Comparison of ENCODE assay signal across 33 cellular contexts in genomic region chr6:28478518-28478917, GRCh38. TPM values are rescaled to one million over a fixed set of nuclear protein-coding genes. Genes with fewer than 3 reads are reported as not detected.
DNase-seq lines count a peak whose midpoint lies in the region; ATAC-seq and TF ChIP-seq lines count a peak whose summit lies in the region.
"Had no signal": no experiment of that assay in that cellular context is flagged by ENCODE, and none has a peak within 500 bp of the region (broad histone marks: within the 10 kb centered on the region; RNA-seq: fewer than 3 reads in every experiment).

No MANE protein-coding gene starts in this region.

- H3K4me1 ChIP-seq in HUES64 (ENCODE audit: insufficient read depth, low read length): no peaks in the 10 kb centered on the region
- peaks cover 9% of the 10 kb centered on the region for H3K4me1 ChIP-seq in osteoblast (ENCODE audit: insufficient read depth, low read length)
- no peaks in the 10 kb centered on the region for H3K4me1 ChIP-seq in CD4-positive, alpha-beta memory T cell (ENCODE audit: insufficient read depth, low read length)
- H3K4me1 ChIP-seq: BLaER1, colonic mucosa, esophagus squamous epithelium, spleen had no signal

- intact Hi-C loops in CD4-positive, alpha-beta memory T cell (cut with micrococcal nuclease): no loop called here

- peak overlapping the region; percentile 31 for H3K4me3 ChIP-seq in HUES64 (ENCODE audit: low read length)
- H3K4me3 ChIP-seq in osteoblast (ENCODE audit: insufficient read depth, low read length): no peak overlapping the region
- no peak overlapping the region for H3K4me3 ChIP-seq in CD4-positive, alpha-beta memory T cell (ENCODE audit: low read length in 2 of 2)
- H3K4me3 ChIP-seq: BLaER1, colonic mucosa, esophagus squamous epithelium, MG63, spleen had no signal

- H3K27me3 ChIP-seq in HUES64 (ENCODE audit: insufficient read depth, low read length) (peaks cover 27% of the 10 kb centered on the region), osteoblast (ENCODE audit: insufficient read depth, low read length) (peaks cover 21% of the 10 kb centered on the region)
- H3K27me3 ChIP-seq in CD4-positive, alpha-beta memory T cell (ENCODE audit: insufficient read depth, low read length): peaks cover 16% of the 10 kb centered on the region
- H3K27me3 ChIP-seq: BLaER1 had no signal

- peak overlapping the region; percentile 17 for H3K4me2 ChIP-seq in osteoblast (ENCODE audit: insufficient read depth, low read length)
- H3K4me2 ChIP-seq: BLaER1 had no signal

- POLR2A ChIA-PET in GM10248 (lab: Yijun Ruan, JAX): no interaction called here
- POLR2A ChIA-PET in CD4-positive, alpha-beta memory T cell (lab: Charles Lee; ENCODE audit: partially characterized antibody): no interaction called here

- H2AFZ ChIP-seq in osteoblast (ENCODE audit: low read length): no peak overlapping the region

- peak overlapping the region; percentile 49 for H3K4me3 Mint-ChIP-seq in activated T-cell treated with anti-CD3 and anti-CD28 coated beads, Interleukin-2, amount 50 U/mL, for 24 hours
- H3K4me3 Mint-ChIP-seq in activated T-cell treated with anti-CD3 and anti-CD28 coated beads, Interleukin-2, amount 50 U/mL, for 4 hours: no peak overlapping the region
- peak overlapping the region; percentile 52 for H3K4me3 Mint-ChIP-seq in activated naive CD8-positive, alpha-beta T cell treated with anti-CD3 and anti-CD28 coated beads, Interleukin-2, amount 50 U/mL, for 24 hours
- no peak overlapping the region for H3K4me3 Mint-ChIP-seq in CD4-positive, alpha-beta memory T cell
- H3K4me3 Mint-ChIP-seq: effector memory CD8-positive, alpha-beta T cell; stimulated activated memory B cell treated with anti-CD40 and anti-IgM and Interleukin-4, amounts not matched to agents 10 μg/mL and 1 μg/mL and 100 μg/mL, for 72 hours had no signal

- no peaks in the 10 kb centered on the region for H3K36me3 Mint-ChIP-seq in activated T-cell treated with anti-CD3 and anti-CD28 coated beads, Interleukin-2, amount 50 U/mL, for 24 hours (ENCODE audit: low read depth)
- H3K36me3 Mint-ChIP-seq in activated T-cell treated with anti-CD3 and anti-CD28 coated beads, Interleukin-2, amount 50 U/mL, for 4 hours (ENCODE audit: insufficient read depth): no peaks in the 10 kb centered on the region
- no peaks in the 10 kb centered on the region for H3K36me3 Mint-ChIP-seq in activated naive CD8-positive, alpha-beta T cell treated with anti-CD3 and anti-CD28 coated beads, Interleukin-2, amount 50 U/mL, for 24 hours (ENCODE audit: low read depth)
- H3K36me3 Mint-ChIP-seq in CD4-positive, alpha-beta memory T cell: no peaks in the 10 kb centered on the region
- H3K36me3 Mint-ChIP-seq: stimulated activated memory B cell treated with anti-CD40 and anti-IgM and Interleukin-4, amounts not matched to agents 10 μg/mL and 1 μg/mL and 100 μg/mL, for 72 hours had no signal

- H3K9me3 Mint-ChIP-seq in activated T-cell treated with anti-CD3 and anti-CD28 coated beads, Interleukin-2, amount 50 U/mL, for 24 hours: no peaks in the 10 kb centered on the region
- no peaks in the 10 kb centered on the region for H3K9me3 Mint-ChIP-seq in activated T-cell treated with anti-CD3 and anti-CD28 coated beads, Interleukin-2, amount 50 U/mL, for 4 hours
- H3K9me3 Mint-ChIP-seq in activated naive CD8-positive, alpha-beta T cell treated with anti-CD3 and anti-CD28 coated beads, Interleukin-2, amount 50 U/mL, for 24 hours: no peaks in the 10 kb centered on the region
- peaks cover 0 to 1% (median 0%) of the 10 kb centered on the region in 8 donors for H3K9me3 Mint-ChIP-seq in CD4-positive, alpha-beta memory T cell
- H3K9me3 Mint-ChIP-seq: effector memory CD8-positive, alpha-beta T cell; stimulated activated memory B cell treated with anti-CD40 and anti-IgM and Interleukin-4, amounts not matched to agents 10 μg/mL and 1 μg/mL and 100 μg/mL, for 72 hours had no signal

- no peaks in the 10 kb centered on the region for H4K20me1 ChIP-seq in osteoblast (ENCODE audit: insufficient read depth, low read length)
- H4K20me1 ChIP-seq: BLaER1 had no signal

- H3K9me3 ChIP-seq in HUES64 (ENCODE audit: insufficient read depth, low read depth, low read length) (no peaks in the 10 kb centered on the region), osteoblast (ENCODE audit: low read depth, low read length) (no peaks in the 10 kb centered on the region)
- no peaks in the 10 kb centered on the region for H3K9me3 ChIP-seq in CD4-positive, alpha-beta memory T cell (ENCODE audit: control insufficient read depth in 1 of 2, low read length in 2 of 2)
- H3K9me3 ChIP-seq: BLaER1, colonic mucosa, esophagus squamous epithelium, MG63, spleen had no signal

- H3K27ac Mint-ChIP-seq in activated T-cell treated with anti-CD3 and anti-CD28 coated beads, Interleukin-2, amount 50 U/mL, for 24 hours: no peak overlapping the region
- H3K27ac Mint-ChIP-seq in activated naive CD8-positive, alpha-beta T cell treated with anti-CD3 and anti-CD28 coated beads, Interleukin-2, amount 50 U/mL, for 24 hours: no peak overlapping the region
- no peak overlapping the region for H3K27ac Mint-ChIP-seq in CD4-positive, alpha-beta memory T cell
- H3K27ac Mint-ChIP-seq: effector memory CD8-positive, alpha-beta T cell; naive thymus-derived CD8-positive, alpha-beta T cell; stimulated activated memory B cell treated with anti-CD40 and anti-IgM and Interleukin-4, amounts not matched to agents 10 μg/mL and 1 μg/mL and 100 μg/mL, for 72 hours had no signal

- DNase-seq in activated T-cell treated with anti-CD3 and anti-CD28 coated beads, Interleukin-2, amount 50 U/mL, for 24 hours: no peak
- DNase-seq in activated T-cell treated with anti-CD3 and anti-CD28 coated beads, Interleukin-2, amount 50 U/mL, for 4 hours: no peak
- no peak for DNase-seq in activated naive CD8-positive, alpha-beta T cell treated with anti-CD3 and anti-CD28 coated beads, Interleukin-2, amount 50 U/mL, for 24 hours
- DNase-seq in osteoblast (ENCODE audit: insufficient read length, low spot score, missing footprints) (no peak), GM10248 (ENCODE audit: extremely low spot score) (no peak), germinal center (ENCODE audit: low spot score) (no peak)
- no peak for DNase-seq in CD4-positive, alpha-beta memory T cell
- DNase-seq: activated CD4-positive, alpha-beta T cell treated with anti-CD3 and anti-CD28 coated beads, Interleukin-2, amount 50 U/mL, for 4 hours; colonic mucosa; COR-L47; DND-41; effector memory CD8-positive, alpha-beta T cell; esophagus squamous epithelium; hippocampal formation; islet precursor cell; KBM-7; left ventricle myocardium superior; MG63; naive thymus-derived CD8-positive, alpha-beta T cell; NCI-H1417; NCI-H2081 treated with DMSO at 0.1 percent for 48 hours; NCI-H446 treated with DMSO at 0.1 percent for 48 hours; spleen; stimulated activated CD4-positive, alpha-beta T cell treated with anti-CD3 and anti-CD28 coated beads, Interleukin-4, amount 100 ng/mL, for 1 hour; WERI-Rb-1 had no signal

- peaks cover 11% of the 10 kb centered on the region for H3K4me1 Mint-ChIP-seq in activated T-cell treated with anti-CD3 and anti-CD28 coated beads, Interleukin-2, amount 50 U/mL, for 24 hours (ENCODE audit: low read depth)
- peaks cover 3% of the 10 kb centered on the region for H3K4me1 Mint-ChIP-seq in activated T-cell treated with anti-CD3 and anti-CD28 coated beads, Interleukin-2, amount 50 U/mL, for 4 hours (ENCODE audit: low read depth)
- peaks cover 3% of the 10 kb centered on the region for H3K4me1 Mint-ChIP-seq in activated naive CD8-positive, alpha-beta T cell treated with anti-CD3 and anti-CD28 coated beads, Interleukin-2, amount 50 U/mL, for 24 hours
- peaks cover 2 to 10% (median 5%) of the 10 kb centered on the region in 4 donors for H3K4me1 Mint-ChIP-seq in CD4-positive, alpha-beta memory T cell
- H3K4me1 Mint-ChIP-seq: stimulated activated memory B cell treated with anti-CD40 and anti-IgM and Interleukin-4, amounts not matched to agents 10 μg/mL and 1 μg/mL and 100 μg/mL, for 72 hours had no signal

- no peak overlapping the region for H3K27ac ChIP-seq in HUES64 (ENCODE audit: low read depth, low read length)
- H3K27ac ChIP-seq in osteoblast (ENCODE audit: low read depth, low read length): no peak overlapping the region
- H3K27ac ChIP-seq in CD4-positive, alpha-beta memory T cell (ENCODE audit: low read depth, low read length): no peak overlapping the region
- H3K27ac ChIP-seq: BLaER1, colonic mucosa, esophagus squamous epithelium, spleen, WERI-Rb-1 had no signal

- 88% methylated on average over 12 of the region's 12 CpGs for WGBS in HUES64

- TF ChIP-seq CTCF in osteoblast (IDR thresholded peaks at IDR 0.05; ENCODE audit: extremely low read depth, low read depth, low read length) (no peak), GM10248 (IDR thresholded peaks at IDR 0.05; ENCODE audit: control extremely low read depth, extremely low read depth, low read depth, missing control alignments) (no peak)

- H3K36me3 ChIP-seq in HUES64 (ENCODE audit: insufficient read depth, low read length) (no peaks in the 10 kb centered on the region), osteoblast (ENCODE audit: insufficient read depth, low read length) (no peaks in the 10 kb centered on the region)
- H3K36me3 ChIP-seq in CD4-positive, alpha-beta memory T cell (ENCODE audit: insufficient read depth, low read length): no peaks in the 10 kb centered on the region
- H3K36me3 ChIP-seq: BLaER1, colonic mucosa, esophagus squamous epithelium, MG63, spleen, WERI-Rb-1 had no signal

- peaks cover 84% of the 10 kb centered on the region for H3K27me3 Mint-ChIP-seq in activated T-cell treated with anti-CD3 and anti-CD28 coated beads, Interleukin-2, amount 50 U/mL, for 24 hours
- H3K27me3 Mint-ChIP-seq in activated T-cell treated with anti-CD3 and anti-CD28 coated beads, Interleukin-2, amount 50 U/mL, for 4 hours (ENCODE audit: low read depth): peaks cover 66% of the 10 kb centered on the region
- peaks cover 78% of the 10 kb centered on the region for H3K27me3 Mint-ChIP-seq in activated naive CD8-positive, alpha-beta T cell treated with anti-CD3 and anti-CD28 coated beads, Interleukin-2, amount 50 U/mL, for 24 hours
- peaks cover 63 to 66% of the 10 kb centered on the region in 2 donors for H3K27me3 Mint-ChIP-seq in CD4-positive, alpha-beta memory T cell

- no peaks in the 10 kb centered on the region for H3K79me2 ChIP-seq in osteoblast (ENCODE audit: insufficient read depth, low read length)

- CTCF ChIA-PET in GM10248 (lab: Yijun Ruan, JAX): interaction anchor here (1.4 kb wide), 1 partner anchor 10 kb away, joined by 5 read pairs; no protein-coding TSS in a partner anchor
- CTCF ChIA-PET in CD4-positive, alpha-beta memory T cell (lab: Charles Lee; ENCODE audit: partially characterized antibody): no interaction called here

- no peak overlapping the region for H3K9ac ChIP-seq in HUES64 (ENCODE audit: low read depth, low read length)
- H3K9ac ChIP-seq: BLaER1 had no signal

- no peak for ATAC-seq in activated T-cell treated with anti-CD3 and anti-CD28 coated beads, Interleukin-2, amount 50 U/mL, for 4 hours
- ATAC-seq in activated naive CD8-positive, alpha-beta T cell treated with anti-CD3 and anti-CD28 coated beads, Interleukin-2, amount 50 U/mL, for 24 hours: no peak
- ATAC-seq: effector memory CD8-positive, alpha-beta T cell; left ventricle myocardium superior; naive thymus-derived CD8-positive, alpha-beta T cell; stimulated activated memory B cell treated with anti-CD40 and anti-IgM and Interleukin-4, amounts not matched to agents 10 μg/mL and 1 μg/mL and 100 μg/mL, for 72 hours had no signal

RNA-seq across cellular contexts. Expression of gene ZSCAN23, which starts 35.2 kb away (rescaled TPM):
- total RNA-seq in activated T-cell treated with anti-CD3 and anti-CD28 coated beads, Interleukin-2, amount 50 U/mL, for 4 hours: under 1 TPM; 0.46 to 0.76 (median 0.69) TPM
- polyA plus RNA-seq in HUES64 (2013, experiment 1 of 2): 4.7 TPM
- 3.9 TPM for polyA plus RNA-seq in HUES64 (2013, experiment 2 of 2)
- 6.9 and 7.4 TPM in 2 replicates for total RNA-seq in osteoblast
- 1 to 10 TPM; 1.1 to 1.7 TPM for total RNA-seq in CD4-positive, alpha-beta memory T cell
- not detected for polyA plus RNA-seq in CD4-positive, alpha-beta memory T cell

RNA-seq across cellular contexts. Expression of gene GPX6, which starts 37.1 kb away (rescaled TPM):
- total RNA-seq in activated T-cell treated with anti-CD3 and anti-CD28 coated beads, Interleukin-2, amount 50 U/mL, for 4 hours: not detected
- not detected for polyA plus RNA-seq in HUES64 (2013, experiment 1 of 2)
- polyA plus RNA-seq in HUES64 (2013, experiment 2 of 2): not detected
- not detected in 2 replicates for total RNA-seq in osteoblast
- total RNA-seq in CD4-positive, alpha-beta memory T cell: not detected
- polyA plus RNA-seq in CD4-positive, alpha-beta memory T cell: not detected
- total RNA-seq: A673; colonic mucosa; esophagus squamous epithelium; frontal cortex; left ventricle myocardium superior; naive thymus-derived CD8-positive, alpha-beta T cell; omental fat pad; spleen; T-helper 2 cell treated with Interferon-gamma antibody and Interleukin-4, amounts not matched to agents 100 ng/mL and 5 ng/mL, for 36 hours had no signal
- polyA plus RNA-seq: naive thymus-derived CD8-positive, alpha-beta T cell; spleen; thymus had no signal

RNA-seq across cellular contexts. Expression of gene GPX5, which starts 47.2 kb away (rescaled TPM):
- total RNA-seq in activated T-cell treated with anti-CD3 and anti-CD28 coated beads, Interleukin-2, amount 50 U/mL, for 4 hours: not detected
- polyA plus RNA-seq in HUES64 (2013, experiment 1 of 2): not detected
- not detected for polyA plus RNA-seq in HUES64 (2013, experiment 2 of 2)
- not detected in 2 replicates for total RNA-seq in osteoblast
- not detected for total RNA-seq in CD4-positive, alpha-beta memory T cell
- polyA plus RNA-seq in CD4-positive, alpha-beta memory T cell: not detected
- total RNA-seq: A673; esophagus squamous epithelium; frontal cortex; left ventricle myocardium superior; naive thymus-derived CD8-positive, alpha-beta T cell; omental fat pad; spleen; T-helper 2 cell treated with Interferon-gamma antibody and Interleukin-4, amounts not matched to agents 100 ng/mL and 5 ng/mL, for 36 hours had no signal
- polyA plus RNA-seq: naive thymus-derived CD8-positive, alpha-beta T cell; spleen had no signal

Comparison
In these comparisons a context has a peak if more than half of its experiments do, and no peak if none do; other contexts are left out.
1. H3K4me3 Mint-ChIP-seq: peak in activated T-cell treated with anti-CD3 and anti-CD28 coated beads, Interleukin-2, amount 50 U/mL, for 24 hours (single experiment) and activated naive CD8-positive, alpha-beta T cell treated with anti-CD3 and anti-CD28 coated beads, Interleukin-2, amount 50 U/mL, for 24 hours (single experiment); none in activated T-cell treated with anti-CD3 and anti-CD28 coated beads, Interleukin-2, amount 50 U/mL, for 4 hours (single experiment) and CD4-positive, alpha-beta memory T cell (0 of 8).